ENCODE assay signal across 26 cellular contexts in the genomic region with DNA sequence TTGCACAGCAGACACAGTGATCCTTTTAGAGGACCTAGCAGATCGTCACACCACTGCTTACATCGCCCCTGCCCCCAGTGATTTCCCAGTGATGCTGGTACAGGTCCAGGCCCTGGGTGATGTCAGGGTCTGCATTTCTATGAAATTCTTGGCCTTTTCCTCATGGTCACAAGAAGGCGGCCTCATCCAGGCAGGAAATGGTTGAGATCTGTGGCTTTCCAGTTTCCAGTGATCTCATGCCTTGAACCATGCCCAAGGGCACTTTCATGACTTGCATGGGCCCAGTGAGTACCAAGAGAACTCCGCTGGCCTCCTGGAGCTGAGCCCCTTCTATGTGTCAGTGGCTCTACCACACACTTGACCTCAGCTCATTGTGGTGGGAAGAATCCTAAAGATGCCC. TPM values are rescaled to one million over a fixed set of nuclear protein-coding genes. Genes with fewer than 3 reads are reported as not detected.
A peak's percentile ranks its signal among the peaks of the same experiment; 100 is the strongest.
DNase-seq lines count a peak whose midpoint lies in the region; ATAC-seq and TF ChIP-seq lines count a peak whose summit lies in the region.
"Had no signal": no experiment of that assay in that cellular context is flagged by ENCODE, and none has a peak within 500 bp of the region (broad histone marks: within the 10 kb centered on the region; RNA-seq: fewer than 3 reads in every experiment).

No MANE protein-coding gene starts in this region.

- no peaks in the 10 kb centered on the region for H3K4me1 ChIP-seq in SJCRH30
- H3K4me1 ChIP-seq: ascending aorta, gastrocnemius medialis, HAP-1 had no signal

- DNase-seq in AG09309 (ENCODE audit: low read depth) (peak; percentile 51), HFFc6 (peak; percentile 60), choroid plexus epithelial cell (ENCODE audit: low read depth) (peak; percentile 42), left lobe of liver (ENCODE audit: low spot score) (peak; percentile 33), COR-L47 (lab: John Stamatoyannopoulos, UW) (no peak), NCI-H1105 (lab: John Stamatoyannopoulos, UW) (no peak), SJCRH30 (no peak), cerebellum (ENCODE audit: low spot score) (no peak)
- DNase-seq: activated CD4-positive, alpha-beta T cell treated with anti-CD3 and anti-CD28 coated beads, Interleukin-2, amount 50 U/mL, for 1 hour; activated naive CD4-positive, alpha-beta T cell treated with anti-CD3 and anti-CD28 coated beads for 36 hours; CD4-positive, CD25-positive, alpha-beta regulatory T cell; cortex of kidney; DMS153; gastrocnemius medialis; mesendoderm; naive thymus-derived CD4-positive, alpha-beta T cell; NCI-H1930; NCI-H2227 treated with DMSO at 0.1 percent for 48 hours; ovary; right lobe of liver had no signal

- no peaks in the 10 kb centered on the region for H3K9me3 Mint-ChIP-seq in HFFc6
- H3K9me3 Mint-ChIP-seq: activated naive CD4-positive, alpha-beta T cell treated with anti-CD3 and anti-CD28 coated beads for 36 hours; naive thymus-derived CD4-positive, alpha-beta T cell; stimulated activated effector memory CD8-positive, alpha-beta T cell treated with anti-CD3 and anti-CD28 coated beads, Interleukin-12 subunit alpha, Interleukin-12 subunit beta, amount 100 ng/mL, for 72 hours; T-helper 1 cell treated with Interleukin-12 subunit alpha and Interleukin-12 subunit beta and Interleukin-4 antibody, amounts not matched to agents 30 μg/mL and 1 μg/mL, for 36 hours had no signal

- TF ChIP-seq CTCF in AG09309 (IDR thresholded peaks at IDR 0.05; ENCODE audit: control insufficient read depth, insufficient read depth, low read depth, low read length, missing control alignments) (no peak), HFFc6 (IDR thresholded peaks at IDR 0.05) (no peak), choroid plexus epithelial cell (conservative IDR thresholded peaks at IDR 0.05; ENCODE audit: low read depth, low read length) (no peak)

- H3K36me3 ChIP-seq in SJCRH30 = no peaks in the 10 kb centered on the region
- H3K36me3 ChIP-seq: ascending aorta, gastrocnemius medialis, HAP-1, ovary, right lobe of liver, thoracic aorta had no signal

- H3K27ac ChIP-seq in SJCRH30 = no peak overlapping the region
- H3K27ac ChIP-seq: ascending aorta, gastrocnemius medialis, ovary, right lobe of liver, thoracic aorta had no signal

- no peaks in the 10 kb centered on the region; the same call in 1 of the 2 replicates for H3K27me3 Mint-ChIP-seq in HFFc6 (ENCODE audit: insufficient read depth)
- H3K27me3 Mint-ChIP-seq: naive thymus-derived CD4-positive, alpha-beta T cell had no signal

- peak overlapping the region; percentile 80 for H3K27ac Mint-ChIP-seq in HFFc6
- H3K27ac Mint-ChIP-seq: activated naive CD4-positive, alpha-beta T cell treated with anti-CD3 and anti-CD28 coated beads for 36 hours; CD4-positive, CD25-positive, alpha-beta regulatory T cell; stimulated activated effector memory CD8-positive, alpha-beta T cell treated with anti-CD3 and anti-CD28 coated beads, Interleukin-12 subunit alpha, Interleukin-12 subunit beta, amount 100 ng/mL, for 72 hours; T-helper 1 cell treated with Interleukin-12 subunit alpha and Interleukin-12 subunit beta and Interleukin-4 antibody, amounts not matched to agents 30 μg/mL and 1 μg/mL, for 36 hours had no signal

- H3K9me3 ChIP-seq in SJCRH30 (replicated peaks) = no peaks in the 10 kb centered on the region
- H3K9me3 ChIP-seq: ascending aorta, gastrocnemius medialis, HAP-1, ovary, right lobe of liver, thoracic aorta had no signal

- no peak for ATAC-seq in left lobe of liver
- ATAC-seq: gastrocnemius medialis; naive thymus-derived CD4-positive, alpha-beta T cell; right lobe of liver; stimulated activated effector memory CD8-positive, alpha-beta T cell treated with anti-CD3 and anti-CD28 coated beads, Interleukin-12 subunit alpha, Interleukin-12 subunit beta, amount 100 ng/mL, for 72 hours had no signal

- H3K4me3 ChIP-seq in AG09309 (ENCODE audit: control insufficient read depth, low read depth, low read length) (no peak overlapping the region), choroid plexus epithelial cell (ENCODE audit: low read depth, low read length) (no peak overlapping the region), SJCRH30 (no peak overlapping the region)
- H3K4me3 ChIP-seq: ascending aorta, gastrocnemius medialis, HAP-1, ovary, right lobe of liver, thoracic aorta had no signal

- H3K27me3 ChIP-seq in SJCRH30 = 0 out of 2 replicates have a peak, but pooled peaks cover 4% of the 10 kb centered on the region
- H3K27me3 ChIP-seq: ascending aorta, gastrocnemius medialis, ovary, right lobe of liver had no signal

- peaks cover 53% of the 10 kb centered on the region for H3K4me1 Mint-ChIP-seq in HFFc6 (ENCODE audit: low read depth)
- H3K4me1 Mint-ChIP-seq: CD4-positive, CD25-positive, alpha-beta regulatory T cell; stimulated activated effector memory CD8-positive, alpha-beta T cell treated with anti-CD3 and anti-CD28 coated beads, Interleukin-12 subunit alpha, Interleukin-12 subunit beta, amount 100 ng/mL, for 72 hours had no signal

- H3K4me3 Mint-ChIP-seq in HFFc6 = peak overlapping the region; percentile 17; the same call in 1 of the 2 replicates
- H3K4me3 Mint-ChIP-seq: activated naive CD4-positive, alpha-beta T cell treated with anti-CD3 and anti-CD28 coated beads for 36 hours; CD4-positive, CD25-positive, alpha-beta regulatory T cell; naive thymus-derived CD4-positive, alpha-beta T cell; stimulated activated effector memory CD8-positive, alpha-beta T cell treated with anti-CD3 and anti-CD28 coated beads, Interleukin-12 subunit alpha, Interleukin-12 subunit beta, amount 100 ng/mL, for 72 hours; T-helper 1 cell treated with Interleukin-12 subunit alpha and Interleukin-12 subunit beta and Interleukin-4 antibody, amounts not matched to agents 30 μg/mL and 1 μg/mL, for 36 hours had no signal

- no peaks in the 10 kb centered on the region for H3K36me3 Mint-ChIP-seq in HFFc6 (ENCODE audit: low read depth)
- H3K36me3 Mint-ChIP-seq: CD4-positive, CD25-positive, alpha-beta regulatory T cell; naive thymus-derived CD4-positive, alpha-beta T cell; stimulated activated effector memory CD8-positive, alpha-beta T cell treated with anti-CD3 and anti-CD28 coated beads, Interleukin-12 subunit alpha, Interleukin-12 subunit beta, amount 100 ng/mL, for 72 hours had no signal

RNA-seq across cellular contexts. Expression of a gene that starts 41.9 kb away (rescaled TPM):
- total RNA-seq in HFFc6 (2021; fragmentation: NEBNext Ultra II Directional; extraction: Animal tissue kit (Norgen Biotek cat#: 25700)) = 10 to 100 TPM in 1 of 6 experiments, 1 to 10 TPM in 5; 5.8 to 11.2 (median 9.1) TPM
- total RNA-seq in left lobe of liver (0.10 TPM), cerebellum (0.45 TPM)
- 0.03 TPM in 1 of 2 replicates, not detected in the other for total RNA-seq in SJCRH30 (2014; rRNA removed; shearing (Covaris generic))
- total RNA-seq: CD4-positive, CD25-positive, alpha-beta regulatory T cell; naive thymus-derived CD4-positive, alpha-beta T cell; SK-MEL-5 had no signal

Comparison
In these comparisons a context has a peak if more than half of its experiments do, and no peak if none do; other contexts are left out.
1. DNase-seq: peak in AG09309 (single experiment), HFFc6 (single experiment), choroid plexus epithelial cell (single experiment) and left lobe of liver (single experiment); none in COR-L47 (single experiment), NCI-H1105 (single experiment), SJCRH30 (0 of 2) and cerebellum (single experiment).